In the genomic region with DNA sequence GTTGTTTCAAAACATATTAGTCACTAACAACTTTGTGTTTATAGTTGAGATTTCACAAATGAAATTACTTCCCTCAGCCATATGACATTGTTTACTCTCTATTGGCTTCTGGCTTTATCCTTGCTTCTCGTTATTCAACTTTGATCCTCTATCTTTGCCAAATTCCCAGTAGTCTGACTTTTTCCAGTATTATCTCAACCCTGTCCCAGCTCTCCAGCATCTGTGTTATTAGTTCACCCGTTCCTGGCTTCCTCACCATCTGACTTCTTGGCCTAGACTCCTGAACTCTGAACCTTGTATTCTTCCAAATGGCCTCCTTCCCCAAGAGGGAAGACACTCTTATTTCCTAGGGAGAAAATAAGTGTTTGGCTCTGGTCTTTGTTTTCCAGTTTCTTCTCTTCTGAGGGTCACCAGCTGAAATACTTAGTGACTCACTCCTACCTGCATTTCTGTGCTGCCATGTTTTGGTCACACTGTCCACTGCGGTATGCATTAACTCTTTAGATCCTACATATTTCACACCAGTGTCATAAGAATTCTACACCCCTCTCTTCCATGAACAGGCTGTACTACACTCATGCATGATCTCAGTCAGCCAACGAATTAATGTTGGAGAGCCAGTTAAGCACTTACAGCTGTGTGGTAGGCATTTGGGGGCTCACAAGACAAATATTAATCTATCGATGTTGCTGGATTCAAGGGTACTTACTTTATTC, we compare ENCODE assay signal across 1 cellular context.
TF ChIP-seq lines count a peak whose summit lies in the region.

No MANE protein-coding gene starts in this region.

TF ChIP-seq in HepG2, 621 proteins besides CTCF, POLR2A, EP300 and RAD21 (continued from another document):
- TF ChIP-seq REST (IDR thresholded peaks at IDR 0.05; ENCODE audit: borderline replicate concordance in 1 of 2, low read depth in 1 of 2, low read length in 2 of 2) (no peak), REXO4 (CRISPR knock-in tag; IDR thresholded peaks at IDR 0.05; ENCODE audit: borderline replicate concordance) (no peak), RFXANK (CRISPR knock-in tag; IDR thresholded peaks at IDR 0.05) (no peak), RFX5 (IDR thresholded peaks at IDR 0.05; ENCODE audit: low read depth, low read length) (no peak), AKNA (CRISPR knock-in tag; IDR thresholded peaks at IDR 0.05; ENCODE audit: borderline replicate concordance) (no peak), ZBTB40 (IDR thresholded peaks at IDR 0.05) (no peak), ZBTB40 (CRISPR knock-in tag; IDR thresholded peaks at IDR 0.05) (no peak)
- TF ChIP-seq, protein P1, sequence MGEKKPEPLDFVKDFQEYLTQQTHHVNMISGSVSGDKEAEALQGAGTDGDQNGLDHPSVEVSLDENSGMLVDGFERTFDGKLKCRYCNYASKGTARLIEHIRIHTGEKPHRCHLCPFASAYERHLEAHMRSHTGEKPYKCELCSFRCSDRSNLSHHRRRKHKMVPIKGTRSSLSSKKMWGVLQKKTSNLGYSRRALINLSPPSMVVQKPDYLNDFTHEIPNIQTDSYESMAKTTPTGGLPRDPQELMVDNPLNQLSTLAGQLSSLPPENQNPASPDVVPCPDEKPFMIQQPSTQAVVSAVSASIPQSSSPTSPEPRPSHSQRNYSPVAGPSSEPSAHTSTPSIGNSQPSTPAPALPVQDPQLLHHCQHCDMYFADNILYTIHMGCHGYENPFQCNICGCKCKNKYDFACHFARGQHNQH (CRISPR knock-in tag; IDR thresholded peaks at IDR 0.05): no peak
- TF ChIP-seq, protein P2, sequence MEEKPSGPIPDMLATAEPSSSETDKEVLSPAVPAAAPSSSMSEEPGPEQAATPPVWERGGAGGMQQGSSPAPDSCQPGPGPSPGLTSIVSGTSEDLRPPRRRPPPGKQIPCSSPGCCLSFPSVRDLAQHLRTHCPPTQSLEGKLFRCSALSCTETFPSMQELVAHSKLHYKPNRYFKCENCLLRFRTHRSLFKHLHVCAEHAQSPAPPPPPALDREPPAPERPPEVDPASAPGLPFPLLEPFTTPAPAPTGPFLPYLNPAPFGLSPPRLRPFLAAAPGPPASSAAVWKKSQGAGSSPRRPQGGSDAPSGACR (CRISPR knock-in tag; IDR thresholded peaks at IDR 0.05): no peak
- TF ChIP-seq, protein P3, sequence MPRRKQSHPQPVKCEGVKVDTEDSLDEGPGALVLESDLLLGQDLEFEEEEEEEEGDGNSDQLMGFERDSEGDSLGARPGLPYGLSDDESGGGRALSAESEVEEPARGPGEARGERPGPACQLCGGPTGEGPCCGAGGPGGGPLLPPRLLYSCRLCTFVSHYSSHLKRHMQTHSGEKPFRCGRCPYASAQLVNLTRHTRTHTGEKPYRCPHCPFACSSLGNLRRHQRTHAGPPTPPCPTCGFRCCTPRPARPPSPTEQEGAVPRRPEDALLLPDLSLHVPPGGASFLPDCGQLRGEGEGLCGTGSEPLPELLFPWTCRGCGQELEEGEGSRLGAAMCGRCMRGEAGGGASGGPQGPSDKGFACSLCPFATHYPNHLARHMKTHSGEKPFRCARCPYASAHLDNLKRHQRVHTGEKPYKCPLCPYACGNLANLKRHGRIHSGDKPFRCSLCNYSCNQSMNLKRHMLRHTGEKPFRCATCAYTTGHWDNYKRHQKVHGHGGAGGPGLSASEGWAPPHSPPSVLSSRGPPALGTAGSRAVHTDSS (CRISPR knock-in tag; conservative IDR thresholded peaks at IDR 0.05): no peak
